In genomic region chr3:42205800-42206514, GRCh38 we compare ENCODE assay signal across 16 cellular contexts.
DNase-seq lines count a peak whose midpoint lies in the region; ATAC-seq, FAIRE-seq and TF ChIP-seq lines count a peak whose summit lies in the region.
"Had no signal": no experiment of that assay in that cellular context is flagged by ENCODE, and none has a peak within 500 bp of the region (broad histone marks: within the 10 kb centered on the region; RNA-seq: fewer than 3 reads in every experiment).

No MANE protein-coding gene starts in this region.

- H3K27ac ChIP-seq in HepG2 (ENCODE audit: extremely low read length, insufficient read depth, low read length) = no peak overlapping the region
- H3K27ac ChIP-seq: brain microvascular endothelial cell, esophagus squamous epithelium had no signal

- no peaks in the 10 kb centered on the region for H3K79me2 ChIP-seq in HepG2 (ENCODE audit: insufficient read depth, low read length)

- in situ Hi-C loops in HepG2 (cut with HindIII; ENCODE audit: extremely low pct_ligation_motif_present, low pct_unique_long_range_greater_than_20kb) = no loop called here

- WGBS in HepG2 (ENCODE audit: low lambda C conversion rate) = 99% methylated on average over 4 of the region's 4 CpGs

- TF ChIP-seq RAD21 in HepG2 (CRISPR knock-in tag; IDR thresholded peaks at IDR 0.05) = no peak

- intact Hi-C loops in HepG2 (cut with micrococcal nuclease; ENCODE audit: unreplicated experiment) = no loop called here

- TF ChIP-seq EP300 in HepG2 (IDR thresholded peaks at IDR 0.05; ENCODE audit: low read depth in 2 of 2, low read length in 2 of 2) = no peak
- no peak for TF ChIP-seq EP300 in HepG2 (CRISPR knock-in tag; IDR thresholded peaks at IDR 0.05; ENCODE audit: borderline replicate concordance)

- peak; percentile 16 for DNase-seq in NCI-H2171 treated with DMSO at 0.1 percent for 48 hours (lab: John Stamatoyannopoulos, UW)
- no peak for DNase-seq in NCI-H2171 (lab: John Stamatoyannopoulos, UW)
- DNase-seq in HepG2 (ENCODE audit: low spot score) = no peak
- DNase-seq in SK-N-DZ (ENCODE audit: low spot score) = no peak
- no peak for DNase-seq in kidney glomerular epithelial cell (lab: John Stamatoyannopoulos, UW)
- DNase-seq in nucleus accumbens (lab: John Stamatoyannopoulos, UW) = no peak
- DNase-seq: brain microvascular endothelial cell; DMS 273 treated with DMSO at 0.1 percent for 48 hours; esophagus squamous epithelium; NCI-H187; OCI-M1; stimulated activated CD4-positive, alpha-beta T cell treated with anti-CD3 and anti-CD28 coated beads, Interleukin-4, amount 100 ng/mL, for 24 hours; T-helper 9 cell had no signal

- no peaks in the 10 kb centered on the region for H3K9me3 ChIP-seq in HepG2 (ENCODE audit: low read length)
- H3K9me3 ChIP-seq: esophagus squamous epithelium had no signal

- no peak for TF ChIP-seq POLR2A in HepG2 (IDR thresholded peaks at IDR 0.05; ENCODE audit: insufficient read depth in 1 of 2, low read depth in 2 of 2, low read length in 2 of 2)

- H3K4me1 ChIP-seq in HepG2 (ENCODE audit: insufficient read depth, low read length) = no peaks in the 10 kb centered on the region
- H3K4me1 ChIP-seq: esophagus squamous epithelium had no signal

- BruUV-seq in HepG2 (replicated peaks; lab: Mats Ljungman, UMichigan) = no TSS peak

- ATAC-seq in GM21576 (IDR thresholded peaks at IDR 0.05; ENCODE audit: unreplicated experiment) (peak; percentile 79), HG03175 (IDR thresholded peaks at IDR 0.05; ENCODE audit: unreplicated experiment) (peak; percentile 69), HepG2 (no peak)

- H2AFZ ChIP-seq in HepG2 (ENCODE audit: low read length) = no peak overlapping the region

- no peaks in the 10 kb centered on the region for H4K20me1 ChIP-seq in HepG2 (ENCODE audit: insufficient read depth, low read length)

- H3K9ac ChIP-seq in HepG2 (ENCODE audit: insufficient read depth, low read depth, low read length) = no peak overlapping the region

- POLR2A ChIA-PET in HepG2 (lab: Yijun Ruan, JAX) = no interaction called here

- no peaks in the 10 kb centered on the region for H3K27me3 ChIP-seq in HepG2 (ENCODE audit: control insufficient read depth in 1 of 2, insufficient read depth in 2 of 2, low read length in 2 of 2)
- H3K27me3 ChIP-seq: brain microvascular endothelial cell, esophagus squamous epithelium had no signal

- CTCF ChIA-PET in HepG2 (lab: Yijun Ruan, JAX; ENCODE audit: low intra/inter-chr PET ratio, low total read pairs) = no interaction called here

- H3K4me2 ChIP-seq in HepG2 (ENCODE audit: low read depth, low read length) = no peak overlapping the region

- FAIRE-seq in HepG2 (lab: Jason Lieb, UNC) = no peak
- FAIRE-seq: keratinocyte had no signal

- TF ChIP-seq CTCF in HepG2 (CRISPR knock-in tag; IDR thresholded peaks at IDR 0.05) = no peak

- peaks cover 29 to 76% of the 10 kb centered on the region in 2 experiments; a peak in 4 of 5 replicates for H3K36me3 ChIP-seq in HepG2 (replicated peaks in 1 of 2; ENCODE audit: control insufficient read depth in 1 of 2, insufficient read depth in 2 of 2, low read length in 2 of 2)

- H3K4me3 ChIP-seq in HepG2 (replicated peaks in 1 of 3; ENCODE audit: insufficient read depth in 1 of 3, low read depth in 2 of 3, low read length in 3 of 3) = no peak overlapping the region
- H3K4me3 ChIP-seq: esophagus squamous epithelium had no signal

TF ChIP-seq in HepG2, 621 proteins besides CTCF, POLR2A, EP300 and RAD21:
- TF ChIP-seq GLI4 (CRISPR knock-in tag; IDR thresholded peaks at IDR 0.05; ENCODE audit: borderline replicate concordance) = no peak
- TF ChIP-seq BATF2 (CRISPR knock-in tag; IDR thresholded peaks at IDR 0.05) = no peak
- TF ChIP-seq HNF4A (CRISPR knock-in tag; IDR thresholded peaks at IDR 0.05) = 0 out of 2 replicates have a peak, but pooled peaks have one; percentile 19
- peak; percentile 76; the same call in 1 of the 2 replicates for TF ChIP-seq ZNF549 (CRISPR knock-in tag; IDR thresholded peaks at IDR 0.05)
- TF ChIP-seq EEA1 (CRISPR knock-in tag; IDR thresholded peaks at IDR 0.05; ENCODE audit: borderline replicate concordance) = no peak
